8 cellular contexts compared by ENCODE assay signal in genomic region chr22:31122532-31123291, GRCh38. TPM values are rescaled to one million over a fixed set of nuclear protein-coding genes. Genes with fewer than 3 reads are reported as not detected.
DNase-seq lines count a peak whose midpoint lies in the region; ATAC-seq and TF ChIP-seq lines count a peak whose summit lies in the region.

A gene with protein sequence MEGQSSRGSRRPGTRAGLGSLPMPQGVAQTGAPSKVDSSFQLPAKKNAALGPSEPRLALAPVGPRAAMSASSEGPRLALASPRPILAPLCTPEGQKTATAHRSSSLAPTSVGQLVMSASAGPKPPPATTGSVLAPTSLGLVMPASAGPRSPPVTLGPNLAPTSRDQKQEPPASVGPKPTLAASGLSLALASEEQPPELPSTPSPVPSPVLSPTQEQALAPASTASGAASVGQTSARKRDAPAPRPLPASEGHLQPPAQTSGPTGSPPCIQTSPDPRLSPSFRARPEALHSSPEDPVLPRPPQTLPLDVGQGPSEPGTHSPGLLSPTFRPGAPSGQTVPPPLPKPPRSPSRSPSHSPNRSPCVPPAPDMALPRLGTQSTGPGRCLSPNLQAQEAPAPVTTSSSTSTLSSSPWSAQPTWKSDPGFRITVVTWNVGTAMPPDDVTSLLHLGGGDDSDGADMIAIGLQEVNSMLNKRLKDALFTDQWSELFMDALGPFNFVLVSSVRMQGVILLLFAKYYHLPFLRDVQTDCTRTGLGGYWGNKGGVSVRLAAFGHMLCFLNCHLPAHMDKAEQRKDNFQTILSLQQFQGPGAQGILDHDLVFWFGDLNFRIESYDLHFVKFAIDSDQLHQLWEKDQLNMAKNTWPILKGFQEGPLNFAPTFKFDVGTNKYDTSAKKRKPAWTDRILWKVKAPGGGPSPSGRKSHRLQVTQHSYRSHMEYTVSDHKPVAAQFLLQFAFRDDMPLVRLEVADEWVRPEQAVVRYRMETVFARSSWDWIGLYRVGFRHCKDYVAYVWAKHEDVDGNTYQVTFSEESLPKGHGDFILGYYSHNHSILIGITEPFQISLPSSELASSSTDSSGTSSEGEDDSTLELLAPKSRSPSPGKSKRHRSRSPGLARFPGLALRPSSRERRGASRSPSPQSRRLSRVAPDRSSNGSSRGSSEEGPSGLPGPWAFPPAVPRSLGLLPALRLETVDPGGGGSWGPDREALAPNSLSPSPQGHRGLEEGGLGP (plus strand): TSS chr22:31122966. CDS start chr22:31123015, 49 bp downstream.

- H3K27me3 ChIP-seq in left lung (no peaks in the 10 kb centered on the region), transverse colon (no peaks in the 10 kb centered on the region)

- H3K36me3 Mint-ChIP-seq in activated CD8-positive, alpha-beta memory T cell treated with anti-CD3 and anti-CD28 coated beads, Interleukin-2, amount 10 ng/mL, durations not matched to agents 7 days and 5 days: no peaks in the 10 kb centered on the region

- H3K36me3 ChIP-seq in left lung (no peaks in the 10 kb centered on the region), transverse colon (no peaks in the 10 kb centered on the region)

- WGBS in transverse colon (ENCODE audit: low coverage in 1 of 2), 2 donors: 14 to 34% methylated on average over 1 to 10 of the region's 10 CpGs

- TF ChIP-seq EP300 in transverse colon (IDR thresholded peaks at IDR 0.05; ENCODE audit: low read depth): no peak

- H3K27ac Mint-ChIP-seq in activated CD8-positive, alpha-beta memory T cell treated with anti-CD3 and anti-CD28 coated beads, Interleukin-2, amount 10 ng/mL, durations not matched to agents 7 days and 5 days: no peak within 1 kb of the TSS

- H3K4me1 ChIP-seq in left lung (peaks cover 3 to 12% of the 10 kb centered on the region in 2 donors), transverse colon (peaks cover 11 to 25% (median 16%) of the 10 kb centered on the region in 4 donors)

- H3K9me3 ChIP-seq in left lung: no peaks in the 10 kb centered on the region
- no peaks in the 10 kb centered on the region for H3K9me3 ChIP-seq in transverse colon

- peak; percentile 92 for ATAC-seq in left lung
- no peak for ATAC-seq in activated CD8-positive, alpha-beta memory T cell treated with anti-CD3 and anti-CD28 coated beads, Interleukin-2, amount 10 ng/mL, durations not matched to agents 7 days and 5 days

- H3K27ac ChIP-seq in left lung: no peak within 1 kb of the TSS
- H3K27ac ChIP-seq in transverse colon: peak within 1 kb of the TSS; percentile 81 to 83 (median 82)

- H3K4me3 ChIP-seq in left lung: peak within 1 kb of the TSS; percentile 33 to 36
- peak within 1 kb of the TSS; percentile 34 to 53 (median 39) for H3K4me3 ChIP-seq in transverse colon

- H3K9me3 Mint-ChIP-seq in activated CD8-positive, alpha-beta memory T cell treated with anti-CD3 and anti-CD28 coated beads, Interleukin-2, amount 10 ng/mL, durations not matched to agents 7 days and 5 days (ENCODE audit: low read depth): no peaks in the 10 kb centered on the region

- TF ChIP-seq CTCF in left lung (IDR thresholded peaks at IDR 0.05): no peak
- TF ChIP-seq CTCF in transverse colon (IDR thresholded peaks at IDR 0.05): no peak

- in situ Hi-C loops in transverse colon (cut with MboI; ENCODE audit: low pct_ligation_motif_present in 1 of 4, low pct_unique_long_range_greater_than_20kb in 1 of 4, low sequenced_read_pairs in 3 of 4): no loop called here

- DNase-seq in EH (ENCODE audit: low read depth) (peak; percentile 72), NCI-H446 (lab: John Stamatoyannopoulos, UW) (peak; percentile 50 to 78), cerebellum (ENCODE audit: low spot score) (peak; percentile 94), left lung (peak in 1 of 2 donors; percentile 75), transverse colon (peak; percentile 80), HUDEP-2 (lab: John Stamatoyannopoulos, UW; ENCODE audit: unreplicated experiment in 76 of 76) (no peak)
- no peak for DNase-seq in stimulated activated CD4-positive, alpha-beta T cell treated with anti-CD3 and anti-CD28 coated beads, Interleukin-2, amount 100 ng/mL, for 24 hours
- no peak for DNase-seq in activated CD8-positive, alpha-beta memory T cell treated with anti-CD3 and anti-CD28 coated beads, Interleukin-2, amount 10 ng/mL, durations not matched to agents 7 days and 5 days

- CTCF ChIA-PET in activated CD8-positive, alpha-beta memory T cell treated with anti-CD3 and anti-CD28 coated beads, Interleukin-2, amount 10 ng/mL, durations not matched to agents 7 days and 5 days (lab: Charles Lee): no interaction called here

- H3K27me3 Mint-ChIP-seq in activated CD8-positive, alpha-beta memory T cell treated with anti-CD3 and anti-CD28 coated beads, Interleukin-2, amount 10 ng/mL, durations not matched to agents 7 days and 5 days: no peaks in the 10 kb centered on the region

- peak; percentile 79 for TF ChIP-seq POLR2A in transverse colon (IDR thresholded peaks at IDR 0.05)

- no peaks in the 10 kb centered on the region for H3K4me1 Mint-ChIP-seq in activated CD8-positive, alpha-beta memory T cell treated with anti-CD3 and anti-CD28 coated beads, Interleukin-2, amount 10 ng/mL, durations not matched to agents 7 days and 5 days

- H3K4me3 Mint-ChIP-seq in activated CD8-positive, alpha-beta memory T cell treated with anti-CD3 and anti-CD28 coated beads, Interleukin-2, amount 10 ng/mL, durations not matched to agents 7 days and 5 days: no peak within 1 kb of the TSS

- intact Hi-C loops in left lung (cut with DNase I) (no loop called here), transverse colon (cut with DNase I; ENCODE audit: low total_unique reads) (no loop called here)

RNA-seq across cellular contexts. Expression of the gene that starts here (rescaled TPM):
- total RNA-seq in cerebellum: 0.73 TPM
- 1 to 10 TPM; 3.8 to 4.0 TPM for total RNA-seq in left lung
- 10 to 100 TPM; 22.4 to 51.2 (median 30.8) TPM for total RNA-seq in transverse colon
- under 1 TPM in 1 of 2 experiments, not detected in 1; 0.14 TPM for total RNA-seq in activated CD8-positive, alpha-beta memory T cell treated with anti-CD3 and anti-CD28 coated beads, Interleukin-2, amount 10 ng/mL, durations not matched to agents 7 days and 5 days

Comparison
In these comparisons a context has a peak if more than half of its experiments do, and no peak if none do; other contexts are left out.
1. RNA of the gene that starts here (total RNA-seq): 22.4 to 51.2 TPM in transverse colon; 3.8 to 4.0 TPM in left lung, 0.73 TPM in cerebellum (single experiment) and 0.14 TPM in activated CD8-positive, alpha-beta memory T cell treated with anti-CD3 and anti-CD28 coated beads, Interleukin-2, amount 10 ng/mL, durations not matched to agents 7 days and 5 days; every median in the first group is over 4 times any median in the second.
2. Peak in DNase-seq in cerebellum; RNA of the gene not detected or under 1 TPM.
3. DNase-seq: peak in EH (single experiment), NCI-H446 (2 of 2) and transverse colon (single experiment); none in stimulated activated CD4-positive, alpha-beta T cell treated with anti-CD3 and anti-CD28 coated beads, Interleukin-2, amount 100 ng/mL, for 24 hours (0 of 2), activated CD8-positive, alpha-beta memory T cell treated with anti-CD3 and anti-CD28 coated beads, Interleukin-2, amount 10 ng/mL, durations not matched to agents 7 days and 5 days (single experiment) and HUDEP-2 (0 of 76).
4. H3K27ac ChIP-seq: peak in transverse colon (4 of 4); none in left lung (0 of 2).